ENCODE assay signal across 9 cellular contexts in the genomic region with DNA sequence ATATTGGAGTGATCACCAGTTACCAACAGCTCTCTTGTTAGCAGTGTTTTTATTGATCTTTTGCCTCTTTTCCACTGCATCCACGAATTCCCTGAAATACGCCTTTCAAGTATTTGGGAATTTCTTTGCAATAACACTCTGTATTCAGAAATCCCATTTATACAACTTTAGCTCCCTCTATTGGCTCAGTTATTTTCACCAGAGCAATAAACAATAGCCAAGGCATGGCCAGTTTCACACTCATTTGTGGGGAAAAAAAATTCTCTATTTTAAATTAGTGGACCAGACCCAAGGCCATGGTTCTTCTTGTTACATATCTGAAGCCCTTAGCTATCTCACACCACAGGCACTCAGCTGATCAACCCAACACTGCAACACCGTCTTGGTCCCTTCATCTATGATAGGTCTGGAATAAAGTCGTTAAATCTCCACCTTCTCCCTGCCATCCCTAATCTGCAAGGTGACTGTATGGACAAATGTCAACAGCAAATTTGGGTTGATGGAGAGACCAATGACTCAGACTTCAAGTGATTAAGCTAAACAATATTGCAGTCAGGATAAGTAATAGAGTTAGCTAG.
DNase-seq lines count a peak whose midpoint lies in the region; ATAC-seq, FAIRE-seq and TF ChIP-seq lines count a peak whose summit lies in the region.
"Had no signal": no experiment of that assay in that cellular context is flagged by ENCODE, and none has a peak within 500 bp of the region (broad histone marks: within the 10 kb centered on the region; RNA-seq: fewer than 3 reads in every experiment).

No MANE protein-coding gene starts in this region.

- H3K36me3 ChIP-seq in left ventricle myocardium inferior = no peaks in the 10 kb centered on the region
- H3K36me3 ChIP-seq in keratinocyte (ENCODE audit: control insufficient read depth in 2 of 2, extremely low read depth in 1 of 2, insufficient read depth in 2 of 2, low read length in 2 of 2) = no peaks in the 10 kb centered on the region

- H3K9me3 ChIP-seq in left ventricle myocardium inferior (replicated peaks) (no peaks in the 10 kb centered on the region), keratinocyte (ENCODE audit: control insufficient read depth, low read depth, low read length) (no peaks in the 10 kb centered on the region)

- dilution Hi-C loops in keratinocyte (cut with MboI; ENCODE audit: extremely low pct_ligation_motif_present, low sequenced_read_pairs) = no loop called here

- no peaks in the 10 kb centered on the region for H4K20me1 ChIP-seq in keratinocyte (ENCODE audit: control insufficient read depth, extremely low read depth, insufficient read depth, low read length)

- no peak for TF ChIP-seq POLR2A in H54 (IDR thresholded peaks at IDR 0.05; ENCODE audit: low read depth, low read length)

- ATAC-seq in Right ventricle myocardium inferior = no peak
- no peak for ATAC-seq in GM19452 (IDR thresholded peaks at IDR 0.05; ENCODE audit: unreplicated experiment)

- FAIRE-seq in keratinocyte (lab: Jason Lieb, UNC) (peak; percentile 56), H54 (lab: Jason Lieb, UNC) (no peak)

- H2AFZ ChIP-seq in keratinocyte (ENCODE audit: control insufficient read depth, low read length) = no peak overlapping the region

- H3K27ac ChIP-seq in left ventricle myocardium inferior (replicated peaks) (no peak overlapping the region), keratinocyte (ENCODE audit: control insufficient read depth, insufficient read depth, low read length) (no peak overlapping the region)

- no peaks in the 10 kb centered on the region for H3K79me2 ChIP-seq in keratinocyte (ENCODE audit: control insufficient read depth, insufficient read depth, low read length)

- intact Hi-C loops in left ventricle myocardium inferior (cut with micrococcal nuclease) (loop anchor here (10.0 kb wide), 1 partner anchor 1042 kb away; the partner anchor contains the start of gene TBPL2), Right ventricle myocardium inferior (cut with DNase I) (no loop called here)

- H3K9me1 ChIP-seq in keratinocyte (ENCODE audit: control insufficient read depth, extremely low read depth, insufficient read depth, low read length) = no peaks in the 10 kb centered on the region

- no peaks in the 10 kb centered on the region for H3K27me3 ChIP-seq in left ventricle myocardium inferior (ENCODE audit: low read depth)
- H3K27me3 ChIP-seq in keratinocyte (ENCODE audit: control insufficient read depth, extremely low read depth, insufficient read depth, low read length) = no peaks in the 10 kb centered on the region

- H3K4me3 ChIP-seq in left ventricle myocardium inferior = no peak overlapping the region
- H3K4me3 ChIP-seq in keratinocyte (ENCODE audit: control insufficient read depth in 2 of 3, extremely low read depth in 1 of 3, insufficient read depth in 2 of 3, low read depth in 1 of 3, low read length in 3 of 3) = no peak overlapping the region

- peak; percentile 46 for TF ChIP-seq CTCF in left ventricle myocardium inferior (IDR thresholded peaks at IDR 0.05; ENCODE audit: borderline replicate concordance)
- peak in 1 of 3 experiments; percentile 25 for TF ChIP-seq CTCF in keratinocyte (optimal IDR thresholded peaks at IDR 0.05 in 1 of 3, IDR thresholded peaks at IDR 0.05 in 1 of 3, conservative IDR thresholded peaks at IDR 0.05 in 1 of 3; ENCODE audit: extremely low read depth in 1 of 3, insufficient read depth in 2 of 3, low read length in 3 of 3)

- H3K4me2 ChIP-seq in keratinocyte (ENCODE audit: control insufficient read depth, extremely low read depth, insufficient read depth, low read depth, low read length) = no peak overlapping the region

- no peak overlapping the region for H3K9ac ChIP-seq in keratinocyte (ENCODE audit: control insufficient read depth, extremely low read depth, insufficient read depth, low read length)

- peaks cover 3% of the 10 kb centered on the region for H3K4me1 ChIP-seq in left ventricle myocardium inferior
- H3K4me1 ChIP-seq in keratinocyte (ENCODE audit: control insufficient read depth, extremely low read depth, insufficient read depth, low read length) = peaks cover 13% of the 10 kb centered on the region

- DNase-seq in left ventricle myocardium inferior (no peak), Right ventricle myocardium inferior (ENCODE audit: missing footprints) (no peak), SW480 (ENCODE audit: low spot score) (peak; percentile 5), keratinocyte (ENCODE audit: low read depth, low spot score) (no peak), H54 (ENCODE audit: insufficient read length, low spot score) (no peak)
- no peak for DNase-seq in activated T-cell treated with anti-CD3 and anti-CD28 coated beads, Interleukin-2, amount 50 U/mL, for 1 hour
- DNase-seq in activated naive CD4-positive, alpha-beta T cell treated with Interleukin-2 at 50 U/mL for 16 hours = no peak
- DNase-seq: stimulated activated naive B cell treated with anti-CD40 and anti-IgM and Interleukin-4, amounts not matched to agents 10 μg/mL and 1 μg/mL and 100 μg/mL, for 72 hours had no signal
